Comparison of ENCODE assay signal across 1 cellular context in the genomic region with DNA sequence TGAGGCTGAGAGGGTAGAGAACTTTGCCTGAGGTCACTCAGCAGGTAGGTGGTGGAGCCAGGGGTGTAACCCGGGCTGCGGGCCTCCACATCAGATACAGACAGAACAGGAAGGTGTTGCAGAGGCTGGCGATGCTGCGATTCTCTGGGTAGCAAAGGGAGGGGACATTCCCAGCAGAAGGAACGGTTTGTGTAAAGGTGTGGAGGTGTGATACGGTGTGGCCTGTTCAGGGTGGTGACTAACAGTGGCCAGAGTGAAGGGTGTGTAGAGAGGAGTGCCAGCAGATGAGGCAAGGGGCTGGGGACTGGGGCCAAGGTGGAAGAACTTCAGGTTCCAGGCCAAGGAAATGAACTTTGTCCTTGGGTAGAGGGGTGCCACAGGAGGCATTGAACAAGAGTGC.
TF ChIP-seq lines count a peak whose summit lies in the region.

No MANE protein-coding gene starts in this region.

TF ChIP-seq in HepG2, 621 proteins besides CTCF, POLR2A, EP300 and RAD21:
- TF ChIP-seq ZFAT (CRISPR knock-in tag; conservative IDR thresholded peaks at IDR 0.05) (no peak), ZNF350 (CRISPR knock-in tag; IDR thresholded peaks at IDR 0.05; ENCODE audit: borderline replicate concordance, low read depth) (no peak), ZSCAN12 (CRISPR knock-in tag; IDR thresholded peaks at IDR 0.05) (no peak), ATF7 (IDR thresholded peaks at IDR 0.05) (no peak), ATF7 (CRISPR knock-in tag; IDR thresholded peaks at IDR 0.05) (no peak), ZNF484 (CRISPR knock-in tag; IDR thresholded peaks at IDR 0.05; ENCODE audit: borderline replicate concordance, low read depth) (no peak), SIN3B (IDR thresholded peaks at IDR 0.05; ENCODE audit: low read length) (no peak), FOXC1 (CRISPR knock-in tag; IDR thresholded peaks at IDR 0.05; ENCODE audit: borderline replicate concordance) (no peak), MTF1 (CRISPR knock-in tag; IDR thresholded peaks at IDR 0.05) (no peak)
- TF ChIP-seq, protein P1, sequence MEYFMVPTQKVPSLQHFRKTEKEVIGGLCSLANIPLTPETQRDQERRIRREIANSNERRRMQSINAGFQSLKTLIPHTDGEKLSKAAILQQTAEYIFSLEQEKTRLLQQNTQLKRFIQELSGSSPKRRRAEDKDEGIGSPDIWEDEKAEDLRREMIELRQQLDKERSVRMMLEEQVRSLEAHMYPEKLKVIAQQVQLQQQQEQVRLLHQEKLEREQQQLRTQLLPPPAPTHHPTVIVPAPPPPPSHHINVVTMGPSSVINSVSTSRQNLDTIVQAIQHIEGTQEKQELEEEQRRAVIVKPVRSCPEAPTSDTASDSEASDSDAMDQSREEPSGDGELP (IDR thresholded peaks at IDR 0.05; ENCODE audit: borderline replicate concordance, low read depth): no peak
- TF ChIP-seq, protein P2, sequence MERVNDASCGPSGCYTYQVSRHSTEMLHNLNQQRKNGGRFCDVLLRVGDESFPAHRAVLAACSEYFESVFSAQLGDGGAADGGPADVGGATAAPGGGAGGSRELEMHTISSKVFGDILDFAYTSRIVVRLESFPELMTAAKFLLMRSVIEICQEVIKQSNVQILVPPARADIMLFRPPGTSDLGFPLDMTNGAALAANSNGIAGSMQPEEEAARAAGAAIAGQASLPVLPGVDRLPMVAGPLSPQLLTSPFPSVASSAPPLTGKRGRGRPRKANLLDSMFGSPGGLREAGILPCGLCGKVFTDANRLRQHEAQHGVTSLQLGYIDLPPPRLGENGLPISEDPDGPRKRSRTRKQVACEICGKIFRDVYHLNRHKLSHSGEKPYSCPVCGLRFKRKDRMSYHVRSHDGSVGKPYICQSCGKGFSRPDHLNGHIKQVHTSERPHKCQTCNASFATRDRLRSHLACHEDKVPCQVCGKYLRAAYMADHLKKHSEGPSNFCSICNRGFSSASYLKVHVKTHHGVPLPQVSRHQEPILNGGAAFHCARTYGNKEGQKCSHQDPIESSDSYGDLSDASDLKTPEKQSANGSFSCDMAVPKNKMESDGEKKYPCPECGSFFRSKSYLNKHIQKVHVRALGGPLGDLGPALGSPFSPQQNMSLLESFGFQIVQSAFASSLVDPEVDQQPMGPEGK (CRISPR knock-in tag; IDR thresholded peaks at IDR 0.05): no peak
- TF ChIP-seq, protein P3, sequence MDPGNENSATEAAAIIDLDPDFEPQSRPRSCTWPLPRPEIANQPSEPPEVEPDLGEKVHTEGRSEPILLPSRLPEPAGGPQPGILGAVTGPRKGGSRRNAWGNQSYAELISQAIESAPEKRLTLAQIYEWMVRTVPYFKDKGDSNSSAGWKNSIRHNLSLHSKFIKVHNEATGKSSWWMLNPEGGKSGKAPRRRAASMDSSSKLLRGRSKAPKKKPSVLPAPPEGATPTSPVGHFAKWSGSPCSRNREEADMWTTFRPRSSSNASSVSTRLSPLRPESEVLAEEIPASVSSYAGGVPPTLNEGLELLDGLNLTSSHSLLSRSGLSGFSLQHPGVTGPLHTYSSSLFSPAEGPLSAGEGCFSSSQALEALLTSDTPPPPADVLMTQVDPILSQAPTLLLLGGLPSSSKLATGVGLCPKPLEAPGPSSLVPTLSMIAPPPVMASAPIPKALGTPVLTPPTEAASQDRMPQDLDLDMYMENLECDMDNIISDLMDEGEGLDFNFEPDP (CRISPR knock-in tag; conservative IDR thresholded peaks at IDR 0.05): no peak
- TF ChIP-seq, protein P4, sequence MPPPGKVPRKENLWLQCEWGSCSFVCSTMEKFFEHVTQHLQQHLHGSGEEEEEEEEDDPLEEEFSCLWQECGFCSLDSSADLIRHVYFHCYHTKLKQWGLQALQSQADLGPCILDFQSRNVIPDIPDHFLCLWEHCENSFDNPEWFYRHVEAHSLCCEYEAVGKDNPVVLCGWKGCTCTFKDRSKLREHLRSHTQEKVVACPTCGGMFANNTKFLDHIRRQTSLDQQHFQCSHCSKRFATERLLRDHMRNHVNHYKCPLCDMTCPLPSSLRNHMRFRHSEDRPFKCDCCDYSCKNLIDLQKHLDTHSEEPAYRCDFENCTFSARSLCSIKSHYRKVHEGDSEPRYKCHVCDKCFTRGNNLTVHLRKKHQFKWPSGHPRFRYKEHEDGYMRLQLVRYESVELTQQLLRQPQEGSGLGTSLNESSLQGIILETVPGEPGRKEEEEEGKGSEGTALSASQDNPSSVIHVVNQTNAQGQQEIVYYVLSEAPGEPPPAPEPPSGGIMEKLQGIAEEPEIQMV (CRISPR knock-in tag; IDR thresholded peaks at IDR 0.05; ENCODE audit: low read depth): no peak
- TF ChIP-seq, protein P5, sequence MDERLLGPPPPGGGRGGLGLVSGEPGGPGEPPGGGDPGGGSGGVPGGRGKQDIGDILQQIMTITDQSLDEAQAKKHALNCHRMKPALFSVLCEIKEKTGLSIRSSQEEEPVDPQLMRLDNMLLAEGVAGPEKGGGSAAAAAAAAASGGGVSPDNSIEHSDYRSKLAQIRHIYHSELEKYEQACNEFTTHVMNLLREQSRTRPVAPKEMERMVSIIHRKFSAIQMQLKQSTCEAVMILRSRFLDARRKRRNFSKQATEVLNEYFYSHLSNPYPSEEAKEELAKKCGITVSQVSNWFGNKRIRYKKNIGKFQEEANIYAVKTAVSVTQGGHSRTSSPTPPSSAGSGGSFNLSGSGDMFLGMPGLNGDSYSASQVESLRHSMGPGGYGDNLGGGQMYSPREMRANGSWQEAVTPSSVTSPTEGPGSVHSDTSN (CRISPR knock-in tag; IDR thresholded peaks at IDR 0.05): no peak
- TF ChIP-seq, protein P6, sequence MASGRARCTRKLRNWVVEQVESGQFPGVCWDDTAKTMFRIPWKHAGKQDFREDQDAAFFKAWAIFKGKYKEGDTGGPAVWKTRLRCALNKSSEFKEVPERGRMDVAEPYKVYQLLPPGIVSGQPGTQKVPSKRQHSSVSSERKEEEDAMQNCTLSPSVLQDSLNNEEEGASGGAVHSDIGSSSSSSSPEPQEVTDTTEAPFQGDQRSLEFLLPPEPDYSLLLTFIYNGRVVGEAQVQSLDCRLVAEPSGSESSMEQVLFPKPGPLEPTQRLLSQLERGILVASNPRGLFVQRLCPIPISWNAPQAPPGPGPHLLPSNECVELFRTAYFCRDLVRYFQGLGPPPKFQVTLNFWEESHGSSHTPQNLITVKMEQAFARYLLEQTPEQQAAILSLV (CRISPR knock-in tag; IDR thresholded peaks at IDR 0.05; ENCODE audit: borderline replicate concordance): no peak
